ENCODE assay signal across 21 cellular contexts in genomic region chr10:50620899-50621298, GRCh38. TPM values are rescaled to one million over a fixed set of nuclear protein-coding genes. Genes with fewer than 3 reads are reported as not detected.
A peak's percentile ranks its signal among the peaks of the same experiment; 100 is the strongest.
DNase-seq lines count a peak whose midpoint lies in the region; ATAC-seq, FAIRE-seq and TF ChIP-seq lines count a peak whose summit lies in the region.
"Had no signal": no experiment of that assay in that cellular context is flagged by ENCODE, and none has a peak within 500 bp of the region (broad histone marks: within the 10 kb centered on the region; RNA-seq: fewer than 3 reads in every experiment).

No MANE protein-coding gene starts in this region.

- intact Hi-C loops in left ventricle myocardium inferior (cut with micrococcal nuclease) (loop anchor here (10.0 kb wide), 2 partner anchors 206 to 316 kb away; no protein-coding TSS in a partner anchor), left cardiac atrium (cut with DNase I) (loop anchor here (5.0 to 10.0 kb wide), 4 partner anchors 44 to 204 kb away; no protein-coding TSS in a partner anchor)

- no peak for FAIRE-seq in urothelium cell line (lab: Jason Lieb, UNC)

- ATAC-seq in left cardiac atrium (no peak), WTC11 (no peak), HG03432 (IDR thresholded peaks at IDR 0.05; ENCODE audit: unreplicated experiment) (no peak)
- ATAC-seq: esophagus mucosa had no signal

- H3K4me3 ChIP-seq in left ventricle myocardium inferior (no peak overlapping the region), thymus (ENCODE audit: low read length) (no peak overlapping the region)

- H3K27ac Mint-ChIP-seq in WTC11 (no peak overlapping the region), immature natural killer cell (peak overlapping the region in 5 of 6 donors; percentile 49 to 99 (median 97))
- H3K27ac Mint-ChIP-seq: neural progenitor cell had no signal

- H3K4me1 ChIP-seq in left ventricle myocardium inferior (peaks cover 57% of the 10 kb centered on the region), thymus (ENCODE audit: control insufficient read depth, insufficient read depth, low read length) (peaks cover 10% of the 10 kb centered on the region)

- no peaks in the 10 kb centered on the region for H3K36me3 ChIP-seq in left ventricle myocardium inferior
- no peaks in the 10 kb centered on the region for H3K36me3 ChIP-seq in thymus (ENCODE audit: control insufficient read depth, insufficient read depth)
- H3K36me3 ChIP-seq: ascending aorta, neural progenitor cell, Peyer's patch had no signal

- H3K4me1 Mint-ChIP-seq in WTC11 (peaks cover 57% of the 10 kb centered on the region), immature natural killer cell (peaks cover 34 to 56% of the 10 kb centered on the region in 2 donors)

- 0 out of 2 replicates have a peak overlapping the region, but pooled peaks have one; percentile 14 for H3K4me3 Mint-ChIP-seq in WTC11
- H3K4me3 Mint-ChIP-seq in immature natural killer cell: peak overlapping the region in 3 of 5 donors; percentile 24 to 98 (median 27)

- DNase-seq in left ventricle myocardium inferior (no peak), left cardiac atrium (no peak), WTC11 (ENCODE audit: low spot score) (no peak), immature natural killer cell (no peak), urothelium cell line (ENCODE audit: low spot score) (no peak), nucleus accumbens (lab: John Stamatoyannopoulos, UW) (no peak)
- DNase-seq: activated CD4-positive, CD25-positive, alpha-beta regulatory T cell treated with anti-CD3 and anti-CD28 coated beads, Interleukin-2, amount 50 U/mL, for 72 hours; DMS 273 treated with DMSO at 0.1 percent for 48 hours; HCEC 1CT; hypothalamus; NCI-H1930; NCI-H526; Peyer's patch; stimulated activated naive CD4-positive, alpha-beta T cell; SW 1271 had no signal

- H3K9me3 ChIP-seq in left ventricle myocardium inferior (replicated peaks) (no peaks in the 10 kb centered on the region), thymus (ENCODE audit: control insufficient read depth) (no peaks in the 10 kb centered on the region)
- H3K9me3 ChIP-seq: ascending aorta, Peyer's patch had no signal

- H3K27me3 Mint-ChIP-seq in WTC11 (ENCODE audit: low read depth) (no peaks in the 10 kb centered on the region), immature natural killer cell (ENCODE audit: low read depth in 3 of 3) (peaks cover 10 to 21% (median 20%) of the 10 kb centered on the region in 3 donors)

- 88% methylated on average over 7 of the region's 7 CpGs for WGBS in thymus

- TF ChIP-seq CTCF in left ventricle myocardium inferior (IDR thresholded peaks at IDR 0.05; ENCODE audit: borderline replicate concordance) (no peak), WTC11 (IDR thresholded peaks at IDR 0.05) (no peak)

- H3K27ac ChIP-seq in left ventricle myocardium inferior (replicated peaks) (peak overlapping the region; percentile 99), thymus (ENCODE audit: low read depth) (peak overlapping the region; percentile 18)
- H3K27ac ChIP-seq: ascending aorta, coronary artery, neural progenitor cell had no signal

- H3K9me3 Mint-ChIP-seq in WTC11 (no peaks in the 10 kb centered on the region), immature natural killer cell (no peaks in the 10 kb centered on the region)
- H3K9me3 Mint-ChIP-seq: neural progenitor cell had no signal

- H3K36me3 Mint-ChIP-seq in WTC11 (no peaks in the 10 kb centered on the region), immature natural killer cell (no peaks in the 10 kb centered on the region)
- H3K36me3 Mint-ChIP-seq: neural progenitor cell had no signal

- CTCF ChIA-PET in WTC11 (lab: Charles Lee): interaction anchor here (1.2 to 1.5 kb wide), 4 partner anchors 33 to 203 kb away, joined by 3 to 4 read pairs (median 3); no protein-coding TSS in a partner anchor

- POLR2A ChIA-PET in WTC11 (lab: Charles Lee): no interaction called here

- H3K27me3 ChIP-seq in left ventricle myocardium inferior (ENCODE audit: low read depth) (no peaks in the 10 kb centered on the region), thymus (ENCODE audit: control insufficient read depth, insufficient read depth) (no peaks in the 10 kb centered on the region)
- H3K27me3 ChIP-seq: ascending aorta, Peyer's patch had no signal

TF ChIP-seq in WTC11, 78 proteins besides CTCF, POLR2A, EP300 and RAD21:
- no peak for TF ChIP-seq GRHL2 (CRISPR knock-in tag; IDR thresholded peaks at IDR 0.05; ENCODE audit: insufficient replicate concordance, severe bottlenecking)
- no peak for TF ChIP-seq ELF4 (CRISPR knock-in tag; IDR thresholded peaks at IDR 0.05; ENCODE audit: low read depth)
- no peak for TF ChIP-seq ZNF281 (CRISPR knock-in tag; IDR thresholded peaks at IDR 0.05)
- TF ChIP-seq PRRX2 (CRISPR knock-in tag; IDR thresholded peaks at IDR 0.05): no peak
- TF ChIP-seq STAT6 (CRISPR knock-in tag; conservative IDR thresholded peaks at IDR 0.05; ENCODE audit: low read depth): no peak

RNA-seq across cellular contexts. Expression of gene SGMS1, which starts 2.9 kb away (rescaled TPM):
- total RNA-seq in left ventricle myocardium inferior (18.6 TPM), left cardiac atrium (10 to 100 TPM; 22.4 to 24.4 TPM), WTC11 (2021) (12.4 to 14.0 TPM (median 13.2 TPM) in 3 replicates)
- polyA plus RNA-seq in immature natural killer cell (10 to 100 TPM in 2 of 3 donors, 1 to 10 TPM in 1; 9.2 to 13.3 (median 11.8) TPM), thymus (14.7 TPM)
